In genomic region chr10:101829561-101830315, GRCh38 we compare ENCODE assay signal across 1 cellular context.
TF ChIP-seq lines count a peak whose summit lies in the region.

No MANE protein-coding gene starts in this region.

TF ChIP-seq in endothelial cell of umbilical vein, 7 proteins besides CTCF, POLR2A, EP300 and RAD21:
- no peak for TF ChIP-seq EZH2 (IDR thresholded peaks at IDR 0.05; ENCODE audit: borderline replicate concordance, low read depth, low read length, severe bottlenecking)
- no peak for TF ChIP-seq MAX (IDR thresholded peaks at IDR 0.05; ENCODE audit: insufficient read depth, insufficient read length)
- no peak for TF ChIP-seq JUN (IDR thresholded peaks at IDR 0.05; ENCODE audit: borderline replicate concordance, insufficient read depth, insufficient read length, low read depth)
- no peak for TF ChIP-seq MYC (IDR thresholded peaks at IDR 0.05; ENCODE audit: low read depth, low read length)
